ENCODE assay signal across 28 cellular contexts in genomic region chr11:1964348-1964747, GRCh38. TPM values are rescaled to one million over a fixed set of nuclear protein-coding genes. Genes with fewer than 3 reads are reported as not detected.
DNase-seq lines count a peak whose midpoint lies in the region; ATAC-seq and TF ChIP-seq lines count a peak whose summit lies in the region.
"Had no signal": no experiment of that assay in that cellular context is flagged by ENCODE, and none has a peak within 500 bp of the region (broad histone marks: within the 10 kb centered on the region; RNA-seq: fewer than 3 reads in every experiment).

No MANE protein-coding gene starts in this region.

- no peaks in the 10 kb centered on the region for H3K36me3 ChIP-seq in left lung
- H3K36me3 ChIP-seq: BE2C, BLaER1 had no signal

- DNase-seq in WTC11 (ENCODE audit: low spot score) (no peak), left lung (no peak), sciatic nerve (ENCODE audit: low spot score) (no peak), NCI-H510A (lab: John Stamatoyannopoulos, UW) (no peak), SW480 (ENCODE audit: low spot score) (no peak), NCI-H226 (no peak)
- DNase-seq: 8988T; ACHN; BE2C; C1 segment of cervical spinal cord; CD4-positive, alpha-beta memory T cell; CD4-positive, CD25-positive, alpha-beta regulatory T cell; COR-L47; DMS 273 treated with DMSO at 0.1 percent for 48 hours; DMS153; DMS53; DMS79; DND-41; EL; GDM1 had no signal

- H3K27ac ChIP-seq in left lung = no peak overlapping the region
- H3K27ac ChIP-seq: BLaER1 had no signal

- TF ChIP-seq POLR2A in GM18505 (IDR thresholded peaks at IDR 0.05; ENCODE audit: borderline replicate concordance, extremely low read depth, insufficient read depth, insufficient read length) = no peak

- no peaks in the 10 kb centered on the region for H3K4me1 Mint-ChIP-seq in WTC11
- H3K4me1 Mint-ChIP-seq: CD14-positive monocyte; CD4-positive, alpha-beta memory T cell; CD4-positive, CD25-positive, alpha-beta regulatory T cell; CD8-positive, alpha-beta memory T cell had no signal

- H3K27me3 ChIP-seq in left lung = no peaks in the 10 kb centered on the region
- H3K27me3 ChIP-seq: BE2C, BLaER1 had no signal

- ATAC-seq in WTC11 (peak; percentile 38; the same call in 1 of the 2 replicates), left lung (peak; percentile 51), sciatic nerve (peak; percentile 44), GM18505 (IDR thresholded peaks at IDR 0.05; ENCODE audit: unreplicated experiment) (no peak)
- ATAC-seq: GM12878 had no signal

- intact Hi-C loops in left lung (cut with DNase I) (no loop called here), sciatic nerve (cut with DNase I) (no loop called here)

- POLR2A ChIA-PET in WTC11 (lab: Charles Lee) = no interaction called here

- CTCF ChIA-PET in WTC11 (lab: Charles Lee) = interaction anchor here (0.8 to 7.9 kb wide), 7 partner anchors 35 to 312 kb away, joined by 3 to 41 read pairs (median 4); no protein-coding TSS in a partner anchor

- no peaks in the 10 kb centered on the region for H3K4me1 ChIP-seq in left lung
- H3K4me1 ChIP-seq: BE2C, BLaER1 had no signal

- H3K27me3 Mint-ChIP-seq in WTC11 (ENCODE audit: low read depth) = no peaks in the 10 kb centered on the region
- H3K27me3 Mint-ChIP-seq: CD4-positive, alpha-beta memory T cell; CD4-positive, CD25-positive, alpha-beta regulatory T cell; CD8-positive, alpha-beta memory T cell had no signal

- no peaks in the 10 kb centered on the region for H3K9me3 Mint-ChIP-seq in WTC11
- H3K9me3 Mint-ChIP-seq: CD14-positive monocyte; CD4-positive, alpha-beta memory T cell; CD4-positive, CD25-positive, alpha-beta regulatory T cell; CD8-positive, alpha-beta memory T cell had no signal

- no peak overlapping the region for H3K4me3 ChIP-seq in left lung
- H3K4me3 ChIP-seq: BLaER1, GM12878 had no signal

- no peaks in the 10 kb centered on the region for H3K36me3 Mint-ChIP-seq in WTC11
- H3K36me3 Mint-ChIP-seq: CD14-positive monocyte; CD4-positive, alpha-beta memory T cell; CD4-positive, CD25-positive, alpha-beta regulatory T cell; CD8-positive, alpha-beta memory T cell had no signal

- H3K27ac Mint-ChIP-seq in WTC11 = no peak overlapping the region
- H3K27ac Mint-ChIP-seq: CD14-positive monocyte; CD4-positive, alpha-beta memory T cell; CD4-positive, CD25-positive, alpha-beta regulatory T cell; CD8-positive, alpha-beta memory T cell had no signal

- no peaks in the 10 kb centered on the region for H3K9me3 ChIP-seq in left lung
- H3K9me3 ChIP-seq: BE2C, BLaER1 had no signal

- H3K4me3 Mint-ChIP-seq in WTC11 = no peak overlapping the region
- H3K4me3 Mint-ChIP-seq: CD14-positive monocyte; CD4-positive, alpha-beta memory T cell; CD4-positive, CD25-positive, alpha-beta regulatory T cell; CD8-positive, alpha-beta memory T cell had no signal

- TF ChIP-seq CTCF in WTC11 (IDR thresholded peaks at IDR 0.05) = no peak
- TF ChIP-seq CTCF in left lung (IDR thresholded peaks at IDR 0.05) = no peak

TF ChIP-seq in WTC11, 78 proteins besides CTCF, POLR2A, EP300 and RAD21:
- TF ChIP-seq ZNF121 (CRISPR knock-in tag; IDR thresholded peaks at IDR 0.05) = no peak
- TF ChIP-seq HMGA2 (CRISPR knock-in tag; IDR thresholded peaks at IDR 0.05) = no peak
- no peak for TF ChIP-seq ELF4 (CRISPR knock-in tag; IDR thresholded peaks at IDR 0.05; ENCODE audit: low read depth)
- TF ChIP-seq E2F4 (CRISPR knock-in tag; IDR thresholded peaks at IDR 0.05; ENCODE audit: borderline replicate concordance, low read depth) = no peak
- no peak for TF ChIP-seq ZNF232 (CRISPR knock-in tag; IDR thresholded peaks at IDR 0.05)
- no peak for TF ChIP-seq ERG (CRISPR knock-in tag; IDR thresholded peaks at IDR 0.05)

RNA-seq across cellular contexts. Expression of gene MRPL23, which starts 17.2 kb away (rescaled TPM):
- total RNA-seq in WTC11 (2021) (59.4 to 73.0 TPM (median 61.0 TPM) in 3 replicates), left lung (10 to 100 TPM; 62.2 to 71.6 TPM), sciatic nerve (39.5 TPM)

RNA-seq across cellular contexts. Expression of gene H19, which starts 33.3 kb away (rescaled TPM):
- total RNA-seq in WTC11 (2021) (9.8 to 12.7 TPM (median 11.7 TPM) in 3 replicates), left lung (100 to 1,000 TPM; 119 to 193 TPM), sciatic nerve (1,096 TPM)
- total RNA-seq: A673; CD4-positive, alpha-beta memory T cell; CD8-positive, alpha-beta memory T cell had no signal

RNA-seq across cellular contexts. Expression of gene TNNT3, which starts 44.8 kb away (rescaled TPM):
- not detected in 3 replicates for total RNA-seq in WTC11 (2021)
- total RNA-seq in left lung = 1 to 10 TPM; 2.0 to 3.0 TPM
- 35.6 TPM for total RNA-seq in sciatic nerve
- total RNA-seq: A673, Daoy, G401, GM12878 had no signal
